1 cellular context compared by ENCODE assay signal in the genomic region with DNA sequence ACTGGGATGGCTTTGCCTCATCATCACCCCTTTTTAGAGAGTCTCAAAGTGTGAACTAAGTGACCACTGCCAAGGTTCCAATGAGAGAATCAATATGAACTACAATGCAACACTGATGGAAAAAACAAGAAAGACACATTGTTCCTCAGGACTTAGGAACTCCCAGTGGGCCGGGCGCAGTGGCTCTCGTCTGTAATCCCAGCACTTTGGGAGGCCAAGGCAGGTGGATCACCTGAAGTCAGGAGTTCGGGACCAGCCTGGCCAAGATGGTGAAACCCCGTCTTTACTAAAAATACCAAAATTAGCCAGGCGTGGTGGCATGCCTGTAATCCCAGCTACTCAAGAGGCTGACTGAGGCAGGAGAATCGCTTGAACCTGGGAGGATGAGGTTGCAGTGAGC. TPM values are rescaled to one million over a fixed set of nuclear protein-coding genes. Genes with fewer than 3 reads are reported as not detected.
"Had no signal": no experiment of that assay in that cellular context is flagged by ENCODE, and none has a peak within 500 bp of the region (broad histone marks: within the 10 kb centered on the region; RNA-seq: fewer than 3 reads in every experiment).

No MANE protein-coding gene starts in this region.

RNA-seq across cellular contexts. Expression of gene NSG1, which starts 35.2 kb away (rescaled TPM):
- total RNA-seq: osteoblast had no signal
